In the genomic region with DNA sequence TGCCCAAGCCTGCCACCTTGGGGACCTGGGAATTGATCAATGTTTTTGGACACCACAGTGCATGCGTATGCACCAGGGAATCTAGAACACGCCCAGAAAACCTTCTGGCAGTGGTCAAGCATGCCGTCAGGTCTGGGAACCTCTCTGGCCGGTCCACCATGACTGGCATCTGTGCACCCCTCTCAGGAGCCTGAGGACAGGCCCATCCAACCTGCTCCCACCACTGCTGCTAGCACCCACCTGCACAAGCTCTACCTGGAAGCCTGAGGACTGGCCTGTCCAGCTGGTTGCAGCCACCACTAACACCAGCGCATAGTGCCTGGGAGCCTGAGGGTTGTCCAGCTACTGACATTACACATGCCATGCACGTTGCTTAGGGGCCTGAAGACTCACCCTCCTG, we compare ENCODE assay signal across 19 cellular contexts.
DNase-seq lines count a peak whose midpoint lies in the region; ATAC-seq, FAIRE-seq and TF ChIP-seq lines count a peak whose summit lies in the region.
"Had no signal": no experiment of that assay in that cellular context is flagged by ENCODE, and none has a peak within 500 bp of the region (broad histone marks: within the 10 kb centered on the region; RNA-seq: fewer than 3 reads in every experiment).

No MANE protein-coding gene starts in this region.

- H3K4ac ChIP-seq in IMR-90 (ENCODE audit: low read depth, low read length) (no peak overlapping the region), H1 (replicated peaks; ENCODE audit: insufficient read length, low read depth, low read length) (no peak overlapping the region)

- H4K5ac ChIP-seq in IMR-90 (ENCODE audit: low read depth, low read length) (no peak overlapping the region), H1 (ENCODE audit: insufficient read length, low read depth, low read length) (no peak overlapping the region)

- TF ChIP-seq RAD21 in IMR-90 (IDR thresholded peaks at IDR 0.05; ENCODE audit: low read length) (no peak), H1 (IDR thresholded peaks at IDR 0.05 in 1 of 2, conservative IDR thresholded peaks at IDR 0.05 in 1 of 2; ENCODE audit: low read depth in 2 of 2, low read length in 2 of 2) (no peak)

- TF ChIP-seq POLR2A in IMR-90 (IDR thresholded peaks at IDR 0.05; ENCODE audit: low read depth, low read length), result no peak
- TF ChIP-seq POLR2A in H1 (IDR thresholded peaks at IDR 0.05; ENCODE audit: control extremely low read depth in 1 of 2, low read depth in 2 of 2, low read length in 2 of 2), result no peak

- no peak overlapping the region for H3K18ac ChIP-seq in IMR-90 (ENCODE audit: low read depth, low read length)
- H3K18ac ChIP-seq in H1 (ENCODE audit: extremely low read depth, low read length), result no peak overlapping the region

- no peak overlapping the region for H2BK120ac ChIP-seq in IMR-90 (ENCODE audit: low read depth, low read length)
- H2BK120ac ChIP-seq in H1 (replicated peaks; ENCODE audit: low read depth, low read length), result no peak overlapping the region

- H2BK12ac ChIP-seq in H1 (ENCODE audit: low read depth, low read length), result 0 out of 2 replicates have a peak overlapping the region, but pooled peaks have one; percentile 27

- H2AK9ac ChIP-seq in IMR-90 (replicated peaks; ENCODE audit: low read depth, low read length, poor library complexity), result peak overlapping the region; percentile 28

- H4K20me1 ChIP-seq in IMR-90 (ENCODE audit: insufficient read depth, low read length) (no peaks in the 10 kb centered on the region), H1 (replicated peaks in 1 of 2; ENCODE audit: control insufficient read depth in 1 of 2, insufficient read depth in 2 of 2, low read length in 2 of 2) (no peaks in the 10 kb centered on the region)

- BruUV-seq in IMR-90 (replicated peaks; lab: Mats Ljungman, UMichigan), result no TSS peak

- H3K4me2 ChIP-seq in IMR-90 (ENCODE audit: low read depth, low read length), result no peak overlapping the region
- no peak overlapping the region for H3K4me2 ChIP-seq in H1 (ENCODE audit: insufficient read depth in 1 of 2, low read depth in 2 of 2, low read length in 2 of 2)
- H3K4me2 ChIP-seq: GM23338 had no signal

- H2AFZ ChIP-seq in IMR-90 (replicated peaks; ENCODE audit: low read length, poor library complexity) (no peak overlapping the region), H1 (ENCODE audit: low read length) (0 out of 2 replicates have a peak overlapping the region, but pooled peaks have one; percentile 3)

- no peak for ATAC-seq in IMR-90 (ENCODE audit: low read depth)
- peak; percentile 26 for ATAC-seq in stimulated activated effector memory CD8-positive, alpha-beta T cell treated with anti-CD3 and anti-CD28 coated beads, Interleukin-12 subunit alpha, Interleukin-12 subunit beta, amount 100 ng/mL, for 72 hours
- ATAC-seq in natural killer cell treated with Interleukin-12 subunit alpha and Interleukin-12 subunit beta and Interleukin-15 and Interleukin-18, amount 100 ng/mL, for 72 hours, result no peak
- ATAC-seq: CD8-positive, alpha-beta T cell had no signal

- no peak overlapping the region for H3K4me3 ChIP-seq in IMR-90 (ENCODE audit: insufficient read depth, low read depth, low read length)
- no peak overlapping the region for H3K4me3 ChIP-seq in H1 (ENCODE audit: extremely low read depth in 1 of 4, insufficient read depth in 2 of 4, low read depth in 3 of 4, low read length in 4 of 4)
- H3K4me3 ChIP-seq: GM23338, HAP-1 had no signal

- no peak overlapping the region for H2BK15ac ChIP-seq in IMR-90 (ENCODE audit: low read depth, low read length)
- H2BK15ac ChIP-seq in H1 (ENCODE audit: low read length), result no peak overlapping the region

- H3K36me3 ChIP-seq in IMR-90 (ENCODE audit: control insufficient read depth, insufficient read depth, low read length) (no peaks in the 10 kb centered on the region), H1 (ENCODE audit: control insufficient read depth in 2 of 4, insufficient read depth in 4 of 4, low read length in 3 of 4) (no peaks in the 10 kb centered on the region)
- H3K36me3 ChIP-seq: HAP-1 had no signal

- no peaks in the 10 kb centered on the region for H3K79me2 ChIP-seq in H1 (ENCODE audit: control insufficient read depth in 1 of 2, insufficient read depth in 2 of 2, low read length in 2 of 2)

- POLR2A ChIA-PET in IMR-90 (lab: Charles Lee; ENCODE audit: unreplicated experiment), result no interaction called here
- POLR2A ChIA-PET in H1 (lab: Charles Lee; ENCODE audit: partially characterized antibody), result no interaction called here

- no peak for TF ChIP-seq EP300 in H1 (IDR thresholded peaks at IDR 0.05; ENCODE audit: borderline replicate concordance in 1 of 2, low read depth in 2 of 2, low read length in 2 of 2)

- CTCF ChIA-PET in IMR-90 (lab: Yijun Ruan, JAX), result no interaction called here
- CTCF ChIA-PET in H1 (lab: Charles Lee; ENCODE audit: partially characterized antibody), result interaction anchor here (0.8 to 1.3 kb wide), 3 partner anchors 8 to 660 kb away, joined by 3 read pairs; no protein-coding TSS in a partner anchor

- no peak overlapping the region for H3K4me3 Mint-ChIP-seq in stimulated activated effector memory CD8-positive, alpha-beta T cell treated with anti-CD3 and anti-CD28 coated beads, Interleukin-12 subunit alpha, Interleukin-12 subunit beta, amount 100 ng/mL, for 72 hours
- H3K4me3 Mint-ChIP-seq in natural killer cell treated with Interleukin-12 subunit alpha and Interleukin-12 subunit beta and Interleukin-15 and Interleukin-18, amount 100 ng/mL, for 72 hours, result no peak overlapping the region
- H3K4me3 Mint-ChIP-seq: CD4-positive, CD25-positive, alpha-beta regulatory T cell; CD8-positive, alpha-beta T cell; GM23338; HFFc6 had no signal

- peaks cover 12% of the 10 kb centered on the region for H3K9me3 ChIP-seq in IMR-90 (ENCODE audit: control insufficient read depth, insufficient read depth, low read length)
- no peaks in the 10 kb centered on the region for H3K9me3 ChIP-seq in H1 (ENCODE audit: insufficient read depth in 2 of 2, low read depth in 1 of 2, low read length in 1 of 2)
- H3K9me3 ChIP-seq: Caco-2, HAP-1 had no signal

- H3K27me3 ChIP-seq in IMR-90 (ENCODE audit: control insufficient read depth, insufficient read depth, low read length), result no peaks in the 10 kb centered on the region
- H3K27me3 ChIP-seq in H1 (replicated peaks in 1 of 4; ENCODE audit: control insufficient read depth in 3 of 4, extremely low read depth in 1 of 4, insufficient read depth in 3 of 4, low read length in 3 of 4), result no peaks in the 10 kb centered on the region

- intact Hi-C loops in IMR-90 (cut with micrococcal nuclease), result no loop called here

- H3K23ac ChIP-seq in IMR-90 (ENCODE audit: low read depth, low read length) (no peak overlapping the region), H1 (ENCODE audit: insufficient read length) (no peak overlapping the region)

- no peaks in the 10 kb centered on the region for H3K79me1 ChIP-seq in IMR-90 (ENCODE audit: low read depth in 1 of 2, low read length in 2 of 2)
- no peaks in the 10 kb centered on the region for H3K79me1 ChIP-seq in H1 (ENCODE audit: low read depth, low read length)

- no peak for TF ChIP-seq CTCF in IMR-90 (conservative IDR thresholded peaks at IDR 0.05; ENCODE audit: low read depth, low read length)
- no peak for TF ChIP-seq CTCF in H1 (IDR thresholded peaks at IDR 0.05; ENCODE audit: control extremely low read depth in 1 of 3, insufficient read depth in 1 of 3, low read depth in 1 of 3, low read length in 3 of 3)

- H2AK5ac ChIP-seq in IMR-90 (ENCODE audit: low read depth, low read length) (no peak overlapping the region), H1 (ENCODE audit: low read depth, low read length) (no peak overlapping the region)

- H3K4me1 ChIP-seq in IMR-90 (ENCODE audit: control insufficient read depth, insufficient read depth, low read length), result no peaks in the 10 kb centered on the region
- H3K4me1 ChIP-seq in H1 (replicated peaks in 1 of 4; ENCODE audit: control insufficient read depth in 3 of 4, insufficient read depth in 4 of 4, low read length in 3 of 4), result no peaks in the 10 kb centered on the region
- H3K4me1 ChIP-seq: Caco-2, HAP-1 had no signal

- H3K36me3 Mint-ChIP-seq in stimulated activated effector memory CD8-positive, alpha-beta T cell treated with anti-CD3 and anti-CD28 coated beads, Interleukin-12 subunit alpha, Interleukin-12 subunit beta, amount 100 ng/mL, for 72 hours, result no peaks in the 10 kb centered on the region
- H3K36me3 Mint-ChIP-seq in natural killer cell treated with Interleukin-12 subunit alpha and Interleukin-12 subunit beta and Interleukin-15 and Interleukin-18, amount 100 ng/mL, for 72 hours, result no peaks in the 10 kb centered on the region
- H3K36me3 Mint-ChIP-seq: CD4-positive, CD25-positive, alpha-beta regulatory T cell; CD8-positive, alpha-beta T cell had no signal

- no peak for DNase-seq in IMR-90
- no peak for DNase-seq in H1 (ENCODE audit: low read depth in 1 of 2, low spot score in 2 of 2)
- no peak for DNase-seq in stimulated activated effector memory CD8-positive, alpha-beta T cell treated with anti-CD3 and anti-CD28 coated beads, Interleukin-12 subunit alpha, Interleukin-12 subunit beta, amount 100 ng/mL, for 72 hours (ENCODE audit: low spot score in 2 of 2)
- no peak for DNase-seq in NCI-H2107 treated with DMSO at 0.1 percent for 48 hours (lab: John Stamatoyannopoulos, UW; ENCODE audit: unreplicated experiment)
- DNase-seq in middle frontal gyrus (ENCODE audit: extremely low spot score, low spot score), result no peak
- DNase-seq in natural killer cell treated with Interleukin-12 subunit alpha and Interleukin-12 subunit beta and Interleukin-15 and Interleukin-18, amount 100 ng/mL, for 72 hours (ENCODE audit: low spot score), result no peak
- DNase-seq: CD4-positive, CD25-positive, alpha-beta regulatory T cell; CD8-positive, alpha-beta T cell; DMS153; DND-41; HFFc6 had no signal

- H3K4me1 Mint-ChIP-seq in stimulated activated effector memory CD8-positive, alpha-beta T cell treated with anti-CD3 and anti-CD28 coated beads, Interleukin-12 subunit alpha, Interleukin-12 subunit beta, amount 100 ng/mL, for 72 hours, result no peaks in the 10 kb centered on the region
- no peaks in the 10 kb centered on the region for H3K4me1 Mint-ChIP-seq in natural killer cell treated with Interleukin-12 subunit alpha and Interleukin-12 subunit beta and Interleukin-15 and Interleukin-18, amount 100 ng/mL, for 72 hours (ENCODE audit: low read depth in 2 of 2)
- H3K4me1 Mint-ChIP-seq: CD4-positive, CD25-positive, alpha-beta regulatory T cell; GM23338 had no signal

- H3K9me1 ChIP-seq in IMR-90 (ENCODE audit: insufficient read depth, low read length), result no peaks in the 10 kb centered on the region

- H3K27ac Mint-ChIP-seq in stimulated activated effector memory CD8-positive, alpha-beta T cell treated with anti-CD3 and anti-CD28 coated beads, Interleukin-12 subunit alpha, Interleukin-12 subunit beta, amount 100 ng/mL, for 72 hours, result no peak overlapping the region
- no peak overlapping the region for H3K27ac Mint-ChIP-seq in natural killer cell treated with Interleukin-12 subunit alpha and Interleukin-12 subunit beta and Interleukin-15 and Interleukin-18, amount 100 ng/mL, for 72 hours
- H3K27ac Mint-ChIP-seq: CD4-positive, CD25-positive, alpha-beta regulatory T cell; CD8-positive, alpha-beta T cell; GM23338; HFFc6 had no signal

- 59% methylated on average over 5 of the region's 6 CpGs; no CpG with 5 or more reads in 1 of the 2 experiments for WGBS in IMR-90 (ENCODE audit: extremely low coverage in 2 of 2, insufficient read length in 1 of 2), 2 experiments
- 87% methylated on average over 6 of the region's 6 CpGs; no CpG with 5 or more reads in 1 of the 2 experiments for WGBS in H1 (ENCODE audit: extremely low coverage in 1 of 2, insufficient coverage in 1 of 2, insufficient read length in 1 of 2, insufficient replicate concordance in 2 of 2, low coverage in 1 of 2, low lambda C conversion rate in 2 of 2, missing lambda C conversion rate in 1 of 2), 2 experiments

- no peak overlapping the region for H2BK20ac ChIP-seq in IMR-90 (ENCODE audit: low read depth, low read length)
- H2BK20ac ChIP-seq in H1 (ENCODE audit: low read length), result no peak overlapping the region

- H3K27me3 Mint-ChIP-seq in natural killer cell treated with Interleukin-12 subunit alpha and Interleukin-12 subunit beta and Interleukin-15 and Interleukin-18, amount 100 ng/mL, for 72 hours, result no peaks in the 10 kb centered on the region
- H3K27me3 Mint-ChIP-seq: CD4-positive, CD25-positive, alpha-beta regulatory T cell had no signal

- no peak overlapping the region for H3K56ac ChIP-seq in IMR-90 (ENCODE audit: extremely low read depth, insufficient read depth, low read length)
- H3K56ac ChIP-seq in H1 (replicated peaks; ENCODE audit: insufficient read length, low read depth, low read length), result no peak overlapping the region

- in situ Hi-C loops in IMR-90 (cut with MboI; ENCODE audit: low sequenced_read_pairs), result no loop called here

- H3K14ac ChIP-seq in IMR-90 (replicated peaks; ENCODE audit: low read depth, low read length), result no peak overlapping the region
- H3K14ac ChIP-seq in H1 (ENCODE audit: insufficient read length), result no peak overlapping the region

- H3K9me3 Mint-ChIP-seq in stimulated activated effector memory CD8-positive, alpha-beta T cell treated with anti-CD3 and anti-CD28 coated beads, Interleukin-12 subunit alpha, Interleukin-12 subunit beta, amount 100 ng/mL, for 72 hours, result peaks cover 28% of the 10 kb centered on the region
- H3K9me3 Mint-ChIP-seq in natural killer cell treated with Interleukin-12 subunit alpha and Interleukin-12 subunit beta and Interleukin-15 and Interleukin-18, amount 100 ng/mL, for 72 hours, result peaks cover 9% of the 10 kb centered on the region
- H3K9me3 Mint-ChIP-seq: GM23338 had no signal

- H3K23me2 ChIP-seq in H1 (ENCODE audit: low read depth, low read length), result no peaks in the 10 kb centered on the region; the same call in 1 of the 2 replicates

- H4K8ac ChIP-seq in IMR-90 (ENCODE audit: low read depth in 2 of 2, low read length in 2 of 2), result no peak overlapping the region
- H4K8ac ChIP-seq in H1 (ENCODE audit: extremely low read depth, insufficient read depth, low read length), result no peak overlapping the region

- dilution Hi-C loops in IMR-90 (cut with HindIII; ENCODE audit: low sequenced_read_pairs, unreplicated experiment), result no loop called here

- H3K9ac ChIP-seq in IMR-90 (ENCODE audit: low read depth, low read length) (no peak overlapping the region), H1 (replicated peaks in 1 of 4; ENCODE audit: extremely low read depth in 1 of 4, low read depth in 3 of 4, low read length in 3 of 4) (no peak overlapping the region)

- H3K27ac ChIP-seq in IMR-90 (ENCODE audit: insufficient read depth, low read length), result no peak overlapping the region
- no peak overlapping the region for H3K27ac ChIP-seq in H1 (ENCODE audit: low read depth, low read length)
- H3K27ac ChIP-seq: C4-2B had no signal

- H4K91ac ChIP-seq in IMR-90 (ENCODE audit: insufficient read depth, low read depth, low read length) (no peak overlapping the region), H1 (replicated peaks; ENCODE audit: insufficient read length, low read length) (no peak overlapping the region)

- FAIRE-seq in H1 (lab: Jason Lieb, UNC), result no peak
- FAIRE-seq: G401.6, GM12892, GM19239, H54 had no signal

- no peak overlapping the region for H2BK5ac ChIP-seq in IMR-90 (ENCODE audit: low read depth, low read length, poor library complexity, severe bottlenecking)
- no peak overlapping the region for H2BK5ac ChIP-seq in H1 (ENCODE audit: low read depth, low read length)
